Comparison of ENCODE assay signal across 27 cellular contexts in genomic region chr9:121026260-121026691, GRCh38. TPM values are rescaled to one million over a fixed set of nuclear protein-coding genes. Genes with fewer than 3 reads are reported as not detected.
DNase-seq lines count a peak whose midpoint lies in the region; FAIRE-seq and TF ChIP-seq lines count a peak whose summit lies in the region.
"Had no signal": no experiment of that assay in that cellular context is flagged by ENCODE, and none has a peak within 500 bp of the region (broad histone marks: within the 10 kb centered on the region; RNA-seq: fewer than 3 reads in every experiment).

No MANE protein-coding gene starts in this region.

- H3K9ac ChIP-seq in astrocyte (ENCODE audit: low read length) = no peak overlapping the region

- no peaks in the 10 kb centered on the region for H3K27me3 ChIP-seq in astrocyte (ENCODE audit: insufficient read depth, low read length)
- no peaks in the 10 kb centered on the region for H3K27me3 ChIP-seq in esophagus muscularis mucosa
- H3K27me3 ChIP-seq: foreskin keratinocyte, spleen, tibial artery had no signal

- H3K4me3 Mint-ChIP-seq in astrocyte (ENCODE audit: unreplicated experiment) = no peak overlapping the region
- H3K4me3 Mint-ChIP-seq: activated naive CD8-positive, alpha-beta T cell treated with anti-CD3 and anti-CD28 coated beads for 36 hours; brain; dendritic cell treated with granulocyte-macrophage colony-stimulating factor and Interleukin-4, amounts not matched to agents 40 ng/mL and 50 ng/mL, for 4 days; IgD-negative memory B cell; neural crest cell; stimulated activated naive CD8-positive, alpha-beta T cell treated with anti-CD3 and anti-CD28 coated beads, Interleukin-15, Interleukin-2, amounts not matched to agents 100 ng/mL and 50 ng/mL, for 24 hours; T-helper 2 cell treated with Interferon-gamma antibody and Interleukin-4, amounts not matched to agents 5 μg/mL and 100 μg/mL, for 36 hours had no signal

- no peak for TF ChIP-seq EP300 in esophagus muscularis mucosa (IDR thresholded peaks at IDR 0.05)

- H3K79me2 ChIP-seq in astrocyte (ENCODE audit: insufficient read depth, low read length) = no peaks in the 10 kb centered on the region

- no peaks in the 10 kb centered on the region for H3K4me1 Mint-ChIP-seq in astrocyte (ENCODE audit: low read depth, unreplicated experiment)
- H3K4me1 Mint-ChIP-seq: activated naive CD8-positive, alpha-beta T cell treated with anti-CD3 and anti-CD28 coated beads for 36 hours; brain; IgD-negative memory B cell had no signal

- no peaks in the 10 kb centered on the region for H3K27me3 Mint-ChIP-seq in astrocyte (ENCODE audit: low read depth, unreplicated experiment)
- H3K27me3 Mint-ChIP-seq: activated naive CD8-positive, alpha-beta T cell treated with anti-CD3 and anti-CD28 coated beads for 36 hours; dendritic cell treated with granulocyte-macrophage colony-stimulating factor and Interleukin-4, amounts not matched to agents 40 ng/mL and 50 ng/mL, for 4 days; IgD-negative memory B cell; stimulated activated naive CD8-positive, alpha-beta T cell treated with anti-CD3 and anti-CD28 coated beads, Interleukin-15, Interleukin-2, amounts not matched to agents 100 ng/mL and 50 ng/mL, for 24 hours had no signal

- no peaks in the 10 kb centered on the region for H3K36me3 Mint-ChIP-seq in astrocyte (ENCODE audit: low read depth, unreplicated experiment)

- no peak for TF ChIP-seq POLR2A in esophagus muscularis mucosa (IDR thresholded peaks at IDR 0.05; ENCODE audit: low read depth)

- H3K4me3 ChIP-seq in astrocyte (ENCODE audit: insufficient read depth, low read depth, low read length) (no peak overlapping the region), fibroblast of villous mesenchyme (ENCODE audit: low read depth, low read length) (no peak overlapping the region), esophagus muscularis mucosa (no peak overlapping the region)
- H3K4me3 ChIP-seq: psoas muscle, spleen, tibial artery had no signal

- no peaks in the 10 kb centered on the region for H4K20me1 ChIP-seq in astrocyte (ENCODE audit: insufficient read depth, low read length)

- no peak overlapping the region for H2AFZ ChIP-seq in astrocyte (ENCODE audit: low read depth, low read length)

- H3K36me3 ChIP-seq in astrocyte (ENCODE audit: insufficient read depth, low read length) = no peaks in the 10 kb centered on the region
- peaks cover 0 to 2% (median 0%) of the 10 kb centered on the region in 4 donors for H3K36me3 ChIP-seq in esophagus muscularis mucosa

- 91% methylated on average over 3 of the region's 3 CpGs for whole genome bisulfite sequencing in esophagus muscularis mucosa

- H3K9me3 ChIP-seq in astrocyte (ENCODE audit: insufficient read depth, low read depth, low read length) (no peaks in the 10 kb centered on the region), esophagus muscularis mucosa (no peaks in the 10 kb centered on the region)
- H3K9me3 ChIP-seq: psoas muscle, spleen, tibial artery had no signal

- no peak overlapping the region for H3K27ac Mint-ChIP-seq in astrocyte (ENCODE audit: unreplicated experiment)
- H3K27ac Mint-ChIP-seq: activated naive CD8-positive, alpha-beta T cell treated with anti-CD3 and anti-CD28 coated beads for 36 hours; brain; dendritic cell treated with granulocyte-macrophage colony-stimulating factor and Interleukin-4, amounts not matched to agents 40 ng/mL and 50 ng/mL, for 4 days; IgD-negative memory B cell; stimulated activated naive CD8-positive, alpha-beta T cell treated with anti-CD3 and anti-CD28 coated beads, Interleukin-15, Interleukin-2, amounts not matched to agents 100 ng/mL and 50 ng/mL, for 24 hours; T-helper 2 cell treated with Interferon-gamma antibody and Interleukin-4, amounts not matched to agents 5 μg/mL and 100 μg/mL, for 36 hours had no signal

- H3K27ac ChIP-seq in astrocyte (ENCODE audit: low read depth, low read length) (no peak overlapping the region), esophagus muscularis mucosa (replicated peaks in 1 of 4) (no peak overlapping the region)
- H3K27ac ChIP-seq: foreskin keratinocyte, HL-60, psoas muscle, spleen, tibial artery had no signal

- DNase-seq in GM04503 (ENCODE audit: low read depth) (peak; percentile 22), astrocyte (ENCODE audit: low read depth) (peak; percentile 34), fibroblast of villous mesenchyme (ENCODE audit: low read depth) (peak; percentile 67), renal cortical epithelial cell (ENCODE audit: low read depth) (peak; percentile 35), NCI-H2081 (lab: John Stamatoyannopoulos, UW) (no peak), esophagus muscularis mucosa (ENCODE audit: extremely low spot score) (no peak), DMS 273 treated with DMSO at 0.1 percent for 48 hours (lab: John Stamatoyannopoulos, UW) (no peak), NCI-H1105 (lab: John Stamatoyannopoulos, UW) (no peak)
- DNase-seq: activated naive CD8-positive, alpha-beta T cell treated with anti-CD3 and anti-CD28 coated beads for 36 hours; foreskin keratinocyte; hippocampal formation; left ventricle myocardium superior; MM.1S; NCI-H1436; NCI-H2171 treated with DMSO at 0.1 percent for 48 hours; NCI-H526; psoas muscle; spleen; stimulated activated CD4-positive, alpha-beta T cell treated with anti-CD3 and anti-CD28 coated beads, Interleukin-4, amount 100 ng/mL, for 1 hour; tibial artery had no signal

- H3K4me1 ChIP-seq in astrocyte (ENCODE audit: insufficient read depth, low read length) (no peaks in the 10 kb centered on the region), esophagus muscularis mucosa (no peaks in the 10 kb centered on the region)
- H3K4me1 ChIP-seq: foreskin keratinocyte, psoas muscle, spleen, tibial artery had no signal

- intact Hi-C loops in esophagus muscularis mucosa (cut with DNase I) = no loop called here

- FAIRE-seq in astrocyte (lab: Jason Lieb, UNC) = no peak

- no peaks in the 10 kb centered on the region for H3K9me3 Mint-ChIP-seq in astrocyte (ENCODE audit: unreplicated experiment)
- H3K9me3 Mint-ChIP-seq: activated naive CD8-positive, alpha-beta T cell treated with anti-CD3 and anti-CD28 coated beads for 36 hours; dendritic cell treated with granulocyte-macrophage colony-stimulating factor and Interleukin-4, amounts not matched to agents 40 ng/mL and 50 ng/mL, for 4 days; IgD-negative memory B cell; stimulated activated naive CD8-positive, alpha-beta T cell treated with anti-CD3 and anti-CD28 coated beads, Interleukin-15, Interleukin-2, amounts not matched to agents 100 ng/mL and 50 ng/mL, for 24 hours; T-helper 2 cell treated with Interferon-gamma antibody and Interleukin-4, amounts not matched to agents 5 μg/mL and 100 μg/mL, for 36 hours had no signal

- H3K4me2 ChIP-seq in astrocyte (ENCODE audit: low read length) = no peak overlapping the region

- TF ChIP-seq CTCF in astrocyte (IDR thresholded peaks at IDR 0.05; ENCODE audit: insufficient read depth, low read depth, low read length) = no peak
- TF ChIP-seq CTCF in fibroblast of villous mesenchyme (IDR thresholded peaks at IDR 0.05; ENCODE audit: insufficient read depth, low read depth, low read length) = no peak
- TF ChIP-seq CTCF in esophagus muscularis mucosa (IDR thresholded peaks at IDR 0.05) = no peak

RNA-seq across cellular contexts. Expression of gene C5, which starts 23.8 kb away (rescaled TPM):
- 0.41 and 1.1 TPM in 2 replicates for total RNA-seq in astrocyte
- 2.3 and 3.9 TPM in 2 replicates for total RNA-seq in fibroblast of villous mesenchyme
- total RNA-seq in renal cortical epithelial cell = 0.87 and 2.6 TPM in 2 replicates
- total RNA-seq in esophagus muscularis mucosa = 1 to 10 TPM; 3.6 to 6.6 (median 4.6) TPM

RNA-seq across cellular contexts. Expression of gene CNTRL, which starts 48.5 kb away (rescaled TPM):
- 4.4 and 4.6 TPM in 2 replicates for total RNA-seq in astrocyte
- 5.8 and 6.5 TPM in 2 replicates for total RNA-seq in fibroblast of villous mesenchyme
- total RNA-seq in renal cortical epithelial cell = 6.2 and 6.4 TPM in 2 replicates
- 10 to 100 TPM in 2 of 4 donors, 1 to 10 TPM in 2; 7.8 to 14.1 (median 11.2) TPM for total RNA-seq in esophagus muscularis mucosa

Comparison
In these comparisons a context has a peak if more than half of its experiments do, and no peak if none do; other contexts are left out.
1. DNase-seq: peak in GM04503 (single experiment), astrocyte (single experiment), fibroblast of villous mesenchyme (single experiment) and renal cortical epithelial cell (single experiment); none in NCI-H2081 (0 of 2), esophagus muscularis mucosa (single experiment), DMS 273 treated with DMSO at 0.1 percent for 48 hours (single experiment) and NCI-H1105 (single experiment).